Comparison of ENCODE assay signal across 1 cellular context in the genomic region with DNA sequence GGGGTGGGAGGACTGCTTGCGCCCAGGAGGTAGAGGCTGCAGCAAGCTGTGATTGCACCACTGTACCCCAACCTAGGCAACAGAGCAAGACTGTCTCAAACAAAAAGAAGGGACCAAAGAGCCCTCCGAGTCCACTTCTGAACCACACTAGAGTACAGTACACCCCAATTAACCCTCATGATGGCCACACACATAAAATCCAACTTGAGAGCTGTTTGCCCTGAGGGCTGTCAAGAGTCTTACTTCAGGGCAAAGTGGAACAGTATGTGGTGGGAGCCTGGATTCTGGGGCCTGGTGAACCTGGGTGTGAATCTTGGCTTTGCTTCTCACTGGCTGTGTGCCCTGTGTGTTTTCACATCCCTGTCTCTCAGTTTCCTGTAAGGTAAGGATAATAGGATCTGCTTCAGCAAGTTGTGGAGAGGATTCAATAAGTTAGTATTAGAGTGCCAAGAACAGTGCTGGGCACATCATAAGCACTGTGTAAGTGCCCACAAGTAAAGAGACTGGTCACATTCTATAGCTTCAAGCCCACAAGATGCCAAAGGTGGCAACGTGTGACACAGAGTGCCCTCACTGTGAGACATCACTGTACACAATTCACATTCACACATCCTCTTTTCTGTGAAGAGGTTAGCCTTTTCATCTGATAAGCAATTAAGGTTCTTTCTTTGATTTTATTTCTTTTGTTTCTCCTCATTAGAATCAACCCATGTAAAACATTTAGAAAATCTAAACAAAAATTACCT.
TF ChIP-seq lines count a peak whose summit lies in the region.

No MANE protein-coding gene starts in this region.

TF ChIP-seq in GM12878, 131 proteins besides CTCF, POLR2A, EP300 and RAD21 (continued from another document and continues in another):
- TF ChIP-seq, protein P1, sequence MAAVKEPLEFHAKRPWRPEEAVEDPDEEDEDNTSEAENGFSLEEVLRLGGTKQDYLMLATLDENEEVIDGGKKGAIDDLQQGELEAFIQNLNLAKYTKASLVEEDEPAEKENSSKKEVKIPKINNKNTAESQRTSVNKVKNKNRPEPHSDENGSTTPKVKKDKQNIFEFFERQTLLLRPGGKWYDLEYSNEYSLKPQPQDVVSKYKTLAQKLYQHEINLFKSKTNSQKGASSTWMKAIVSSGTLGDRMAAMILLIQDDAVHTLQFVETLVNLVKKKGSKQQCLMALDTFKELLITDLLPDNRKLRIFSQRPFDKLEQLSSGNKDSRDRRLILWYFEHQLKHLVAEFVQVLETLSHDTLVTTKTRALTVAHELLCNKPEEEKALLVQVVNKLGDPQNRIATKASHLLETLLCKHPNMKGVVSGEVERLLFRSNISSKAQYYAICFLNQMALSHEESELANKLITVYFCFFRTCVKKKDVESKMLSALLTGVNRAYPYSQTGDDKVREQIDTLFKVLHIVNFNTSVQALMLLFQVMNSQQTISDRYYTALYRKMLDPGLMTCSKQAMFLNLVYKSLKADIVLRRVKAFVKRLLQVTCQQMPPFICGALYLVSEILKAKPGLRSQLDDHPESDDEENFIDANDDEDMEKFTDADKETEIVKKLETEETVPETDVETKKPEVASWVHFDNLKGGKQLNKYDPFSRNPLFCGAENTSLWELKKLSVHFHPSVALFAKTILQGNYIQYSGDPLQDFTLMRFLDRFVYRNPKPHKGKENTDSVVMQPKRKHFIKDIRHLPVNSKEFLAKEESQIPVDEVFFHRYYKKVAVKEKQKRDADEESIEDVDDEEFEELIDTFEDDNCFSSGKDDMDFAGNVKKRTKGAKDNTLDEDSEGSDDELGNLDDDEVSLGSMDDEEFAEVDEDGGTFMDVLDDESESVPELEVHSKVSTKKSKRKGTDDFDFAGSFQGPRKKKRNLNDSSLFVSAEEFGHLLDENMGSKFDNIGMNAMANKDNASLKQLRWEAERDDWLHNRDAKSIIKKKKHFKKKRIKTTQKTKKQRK (IDR thresholded peaks at IDR 0.05; ENCODE audit: low read depth, low read length), result no peak
- TF ChIP-seq SMARCA5 (IDR thresholded peaks at IDR 0.05), result 0 out of 2 replicates have a peak, but pooled peaks have one; percentile 31
- TF ChIP-seq RUNX3 (IDR thresholded peaks at IDR 0.05; ENCODE audit: low read length), result peak; percentile 40
- TF ChIP-seq RAD51 (IDR thresholded peaks at IDR 0.05), result no peak
- TF ChIP-seq, protein P2, sequence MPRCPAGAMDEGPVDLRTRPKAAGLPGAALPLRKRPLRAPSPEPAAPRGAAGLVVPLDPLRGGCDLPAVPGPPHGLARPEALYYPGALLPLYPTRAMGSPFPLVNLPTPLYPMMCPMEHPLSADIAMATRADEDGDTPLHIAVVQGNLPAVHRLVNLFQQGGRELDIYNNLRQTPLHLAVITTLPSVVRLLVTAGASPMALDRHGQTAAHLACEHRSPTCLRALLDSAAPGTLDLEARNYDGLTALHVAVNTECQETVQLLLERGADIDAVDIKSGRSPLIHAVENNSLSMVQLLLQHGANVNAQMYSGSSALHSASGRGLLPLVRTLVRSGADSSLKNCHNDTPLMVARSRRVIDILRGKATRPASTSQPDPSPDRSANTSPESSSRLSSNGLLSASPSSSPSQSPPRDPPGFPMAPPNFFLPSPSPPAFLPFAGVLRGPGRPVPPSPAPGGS (IDR thresholded peaks at IDR 0.05; ENCODE audit: borderline replicate concordance, insufficient read depth, low read depth, low read length, poor library complexity, severe bottlenecking), result no peak
- no peak for TF ChIP-seq TCF7 (IDR thresholded peaks at IDR 0.05; ENCODE audit: borderline replicate concordance)
- TF ChIP-seq ASH2L (IDR thresholded peaks at IDR 0.05; ENCODE audit: borderline replicate concordance, low read depth), result no peak
- TF ChIP-seq PAX8 (IDR thresholded peaks at IDR 0.05), result no peak
- TF ChIP-seq JUND (IDR thresholded peaks at IDR 0.05; ENCODE audit: low read depth, low read length), result no peak
- no peak for TF ChIP-seq CBX3 (IDR thresholded peaks at IDR 0.05; ENCODE audit: borderline replicate concordance, low read depth)
- TF ChIP-seq RELA (IDR thresholded peaks at IDR 0.05; ENCODE audit: borderline replicate concordance, partially characterized antibody), result no peak
- no peak for TF ChIP-seq YBX1 (IDR thresholded peaks at IDR 0.05)
- TF ChIP-seq, protein P3, sequence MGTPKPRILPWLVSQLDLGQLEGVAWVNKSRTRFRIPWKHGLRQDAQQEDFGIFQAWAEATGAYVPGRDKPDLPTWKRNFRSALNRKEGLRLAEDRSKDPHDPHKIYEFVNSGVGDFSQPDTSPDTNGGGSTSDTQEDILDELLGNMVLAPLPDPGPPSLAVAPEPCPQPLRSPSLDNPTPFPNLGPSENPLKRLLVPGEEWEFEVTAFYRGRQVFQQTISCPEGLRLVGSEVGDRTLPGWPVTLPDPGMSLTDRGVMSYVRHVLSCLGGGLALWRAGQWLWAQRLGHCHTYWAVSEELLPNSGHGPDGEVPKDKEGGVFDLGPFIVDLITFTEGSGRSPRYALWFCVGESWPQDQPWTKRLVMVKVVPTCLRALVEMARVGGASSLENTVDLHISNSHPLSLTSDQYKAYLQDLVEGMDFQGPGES (IDR thresholded peaks at IDR 0.05), result no peak
- TF ChIP-seq POU2F2 (IDR thresholded peaks at IDR 0.05; ENCODE audit: borderline replicate concordance, low read depth, low read length), result no peak
- TF ChIP-seq, protein P4, sequence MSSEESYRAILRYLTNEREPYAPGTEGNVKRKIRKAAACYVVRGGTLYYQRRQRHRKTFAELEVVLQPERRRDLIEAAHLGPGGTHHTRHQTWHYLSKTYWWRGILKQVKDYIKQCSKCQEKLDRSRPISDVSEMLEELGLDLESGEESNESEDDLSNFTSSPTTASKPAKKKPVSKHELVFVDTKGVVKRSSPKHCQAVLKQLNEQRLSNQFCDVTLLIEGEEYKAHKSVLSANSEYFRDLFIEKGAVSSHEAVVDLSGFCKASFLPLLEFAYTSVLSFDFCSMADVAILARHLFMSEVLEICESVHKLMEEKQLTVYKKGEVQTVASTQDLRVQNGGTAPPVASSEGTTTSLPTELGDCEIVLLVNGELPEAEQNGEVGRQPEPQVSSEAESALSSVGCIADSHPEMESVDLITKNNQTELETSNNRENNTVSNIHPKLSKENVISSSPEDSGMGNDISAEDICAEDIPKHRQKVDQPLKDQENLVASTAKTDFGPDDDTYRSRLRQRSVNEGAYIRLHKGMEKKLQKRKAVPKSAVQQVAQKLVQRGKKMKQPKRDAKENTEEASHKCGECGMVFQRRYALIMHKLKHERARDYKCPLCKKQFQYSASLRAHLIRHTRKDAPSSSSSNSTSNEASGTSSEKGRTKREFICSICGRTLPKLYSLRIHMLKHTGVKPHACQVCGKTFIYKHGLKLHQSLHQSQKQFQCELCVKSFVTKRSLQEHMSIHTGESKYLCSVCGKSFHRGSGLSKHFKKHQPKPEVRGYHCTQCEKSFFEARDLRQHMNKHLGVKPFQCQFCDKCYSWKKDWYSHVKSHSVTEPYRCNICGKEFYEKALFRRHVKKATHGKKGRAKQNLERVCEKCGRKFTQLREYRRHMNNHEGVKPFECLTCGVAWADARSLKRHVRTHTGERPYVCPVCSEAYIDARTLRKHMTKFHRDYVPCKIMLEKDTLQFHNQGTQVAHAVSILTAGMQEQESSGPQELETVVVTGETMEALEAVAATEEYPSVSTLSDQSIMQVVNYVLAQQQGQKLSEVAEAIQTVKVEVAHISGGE (CRISPR knock-in tag; IDR thresholded peaks at IDR 0.05), result no peak
- no peak for TF ChIP-seq SIX5 (IDR thresholded peaks at IDR 0.05; ENCODE audit: low read depth, low read length, severe bottlenecking)
- TF ChIP-seq MTA3 (IDR thresholded peaks at IDR 0.05; ENCODE audit: borderline replicate concordance, low read length), result 0 out of 2 replicates have a peak, but pooled peaks have one; percentile 61
- TF ChIP-seq SUPT20H (IDR thresholded peaks at IDR 0.05; ENCODE audit: borderline replicate concordance, control insufficient read depth, low read depth, low read length), result no peak
- TF ChIP-seq ZNF207 (IDR thresholded peaks at IDR 0.05; ENCODE audit: borderline replicate concordance), result no peak
- TF ChIP-seq LARP7 (IDR thresholded peaks at IDR 0.05), result no peak
- TF ChIP-seq, protein P5, sequence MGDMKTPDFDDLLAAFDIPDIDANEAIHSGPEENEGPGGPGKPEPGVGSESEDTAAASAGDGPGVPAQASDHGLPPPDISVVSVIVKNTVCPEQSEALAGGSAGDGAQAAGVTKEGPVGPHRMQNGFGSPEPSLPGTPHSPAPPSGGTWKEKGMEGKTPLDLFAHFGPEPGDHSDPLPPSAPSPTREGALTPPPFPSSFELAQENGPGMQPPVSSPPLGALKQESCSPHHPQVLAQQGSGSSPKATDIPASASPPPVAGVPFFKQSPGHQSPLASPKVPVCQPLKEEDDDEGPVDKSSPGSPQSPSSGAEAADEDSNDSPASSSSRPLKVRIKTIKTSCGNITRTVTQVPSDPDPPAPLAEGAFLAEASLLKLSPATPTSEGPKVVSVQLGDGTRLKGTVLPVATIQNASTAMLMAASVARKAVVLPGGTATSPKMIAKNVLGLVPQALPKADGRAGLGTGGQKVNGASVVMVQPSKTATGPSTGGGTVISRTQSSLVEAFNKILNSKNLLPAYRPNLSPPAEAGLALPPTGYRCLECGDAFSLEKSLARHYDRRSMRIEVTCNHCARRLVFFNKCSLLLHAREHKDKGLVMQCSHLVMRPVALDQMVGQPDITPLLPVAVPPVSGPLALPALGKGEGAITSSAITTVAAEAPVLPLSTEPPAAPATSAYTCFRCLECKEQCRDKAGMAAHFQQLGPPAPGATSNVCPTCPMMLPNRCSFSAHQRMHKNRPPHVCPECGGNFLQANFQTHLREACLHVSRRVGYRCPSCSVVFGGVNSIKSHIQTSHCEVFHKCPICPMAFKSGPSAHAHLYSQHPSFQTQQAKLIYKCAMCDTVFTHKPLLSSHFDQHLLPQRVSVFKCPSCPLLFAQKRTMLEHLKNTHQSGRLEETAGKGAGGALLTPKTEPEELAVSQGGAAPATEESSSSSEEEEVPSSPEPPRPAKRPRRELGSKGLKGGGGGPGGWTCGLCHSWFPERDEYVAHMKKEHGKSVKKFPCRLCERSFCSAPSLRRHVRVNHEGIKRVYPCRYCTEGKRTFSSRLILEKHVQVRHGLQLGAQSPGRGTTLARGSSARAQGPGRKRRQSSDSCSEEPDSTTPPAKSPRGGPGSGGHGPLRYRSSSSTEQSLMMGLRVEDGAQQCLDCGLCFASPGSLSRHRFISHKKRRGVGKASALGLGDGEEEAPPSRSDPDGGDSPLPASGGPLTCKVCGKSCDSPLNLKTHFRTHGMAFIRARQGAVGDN (IDR thresholded peaks at IDR 0.05), result peak; percentile 80
- TF ChIP-seq PML (IDR thresholded peaks at IDR 0.05; ENCODE audit: low read length), result no peak
- TF ChIP-seq ZNF24 (IDR thresholded peaks at IDR 0.05), result peak; percentile 61; the same call in 1 of the 2 replicates
- 0 out of 2 replicates have a peak, but pooled peaks have one; percentile 57 for TF ChIP-seq CHD2 (IDR thresholded peaks at IDR 0.05; ENCODE audit: borderline replicate concordance, low read depth, low read length)
- no peak for TF ChIP-seq TCF3 (IDR thresholded peaks at IDR 0.05; ENCODE audit: borderline replicate concordance, insufficient read depth, low read depth, low read length)
- TF ChIP-seq SMAD5 (IDR thresholded peaks at IDR 0.05; ENCODE audit: low read depth), result no peak
- TF ChIP-seq MEF2B (IDR thresholded peaks at IDR 0.05; ENCODE audit: partially characterized antibody, poor library complexity, severe bottlenecking), result peak; percentile 60
- TF ChIP-seq SUZ12 (IDR thresholded peaks at IDR 0.05; ENCODE audit: unreplicated experiment), result no peak
- TF ChIP-seq NR2C2 (IDR thresholded peaks at IDR 0.05; ENCODE audit: borderline replicate concordance, control insufficient read depth, insufficient read length, low read depth), result no peak
- TF ChIP-seq, protein P6, sequence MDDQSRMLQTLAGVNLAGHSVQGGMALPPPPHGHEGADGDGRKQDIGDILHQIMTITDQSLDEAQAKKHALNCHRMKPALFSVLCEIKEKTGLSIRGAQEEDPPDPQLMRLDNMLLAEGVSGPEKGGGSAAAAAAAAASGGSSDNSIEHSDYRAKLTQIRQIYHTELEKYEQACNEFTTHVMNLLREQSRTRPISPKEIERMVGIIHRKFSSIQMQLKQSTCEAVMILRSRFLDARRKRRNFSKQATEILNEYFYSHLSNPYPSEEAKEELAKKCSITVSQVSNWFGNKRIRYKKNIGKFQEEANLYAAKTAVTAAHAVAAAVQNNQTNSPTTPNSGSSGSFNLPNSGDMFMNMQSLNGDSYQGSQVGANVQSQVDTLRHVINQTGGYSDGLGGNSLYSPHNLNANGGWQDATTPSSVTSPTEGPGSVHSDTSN (IDR thresholded peaks at IDR 0.05; ENCODE audit: insufficient replicate concordance, low read depth, low read length), result no peak
- no peak for TF ChIP-seq MEF2A (IDR thresholded peaks at IDR 0.05; ENCODE audit: insufficient read depth, low read depth, low read length)
- TF ChIP-seq NRF1 (conservative IDR thresholded peaks at IDR 0.05; ENCODE audit: low read depth, low read length), result no peak
- TF ChIP-seq SREBF1 (IDR thresholded peaks at IDR 0.05; ENCODE audit: low read length), result no peak
- TF ChIP-seq, protein P7, sequence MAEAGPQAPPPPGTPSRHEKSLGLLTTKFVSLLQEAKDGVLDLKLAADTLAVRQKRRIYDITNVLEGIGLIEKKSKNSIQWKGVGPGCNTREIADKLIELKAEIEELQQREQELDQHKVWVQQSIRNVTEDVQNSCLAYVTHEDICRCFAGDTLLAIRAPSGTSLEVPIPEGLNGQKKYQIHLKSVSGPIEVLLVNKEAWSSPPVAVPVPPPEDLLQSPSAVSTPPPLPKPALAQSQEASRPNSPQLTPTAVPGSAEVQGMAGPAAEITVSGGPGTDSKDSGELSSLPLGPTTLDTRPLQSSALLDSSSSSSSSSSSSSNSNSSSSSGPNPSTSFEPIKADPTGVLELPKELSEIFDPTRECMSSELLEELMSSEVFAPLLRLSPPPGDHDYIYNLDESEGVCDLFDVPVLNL (IDR thresholded peaks at IDR 0.05; ENCODE audit: low read depth, low read length), result no peak
- TF ChIP-seq, protein P8, sequence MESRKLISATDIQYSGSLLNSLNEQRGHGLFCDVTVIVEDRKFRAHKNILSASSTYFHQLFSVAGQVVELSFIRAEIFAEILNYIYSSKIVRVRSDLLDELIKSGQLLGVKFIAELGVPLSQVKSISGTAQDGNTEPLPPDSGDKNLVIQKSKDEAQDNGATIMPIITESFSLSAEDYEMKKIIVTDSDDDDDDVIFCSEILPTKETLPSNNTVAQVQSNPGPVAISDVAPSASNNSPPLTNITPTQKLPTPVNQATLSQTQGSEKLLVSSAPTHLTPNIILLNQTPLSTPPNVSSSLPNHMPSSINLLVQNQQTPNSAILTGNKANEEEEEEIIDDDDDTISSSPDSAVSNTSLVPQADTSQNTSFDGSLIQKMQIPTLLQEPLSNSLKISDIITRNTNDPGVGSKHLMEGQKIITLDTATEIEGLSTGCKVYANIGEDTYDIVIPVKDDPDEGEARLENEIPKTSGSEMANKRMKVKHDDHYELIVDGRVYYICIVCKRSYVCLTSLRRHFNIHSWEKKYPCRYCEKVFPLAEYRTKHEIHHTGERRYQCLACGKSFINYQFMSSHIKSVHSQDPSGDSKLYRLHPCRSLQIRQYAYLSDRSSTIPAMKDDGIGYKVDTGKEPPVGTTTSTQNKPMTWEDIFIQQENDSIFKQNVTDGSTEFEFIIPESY (IDR thresholded peaks at IDR 0.05), result no peak
- TF ChIP-seq, protein P9, sequence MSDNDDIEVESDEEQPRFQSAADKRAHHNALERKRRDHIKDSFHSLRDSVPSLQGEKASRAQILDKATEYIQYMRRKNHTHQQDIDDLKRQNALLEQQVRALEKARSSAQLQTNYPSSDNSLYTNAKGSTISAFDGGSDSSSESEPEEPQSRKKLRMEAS (IDR thresholded peaks at IDR 0.05; ENCODE audit: low read depth, low read length), result no peak
- TF ChIP-seq NFYA (IDR thresholded peaks at IDR 0.05; ENCODE audit: borderline replicate concordance, low read depth, low read length), result no peak
- no peak for TF ChIP-seq MYC (IDR thresholded peaks at IDR 0.05; ENCODE audit: insufficient read depth, insufficient read length, insufficient replicate concordance, low read length, severe bottlenecking)
- TF ChIP-seq CBFB (IDR thresholded peaks at IDR 0.05; ENCODE audit: low read depth), result no peak
- no peak for TF ChIP-seq EED (IDR thresholded peaks at IDR 0.05; ENCODE audit: low read depth)
